In genomic region chr22:23716811-23717801, GRCh38 we compare ENCODE assay signal across 9 cellular contexts. TPM values are rescaled to one million over a fixed set of nuclear protein-coding genes. Genes with fewer than 3 reads are reported as not detected.
DNase-seq lines count a peak whose midpoint lies in the region; ATAC-seq and TF ChIP-seq lines count a peak whose summit lies in the region.
"Had no signal": no experiment of that assay in that cellular context is flagged by ENCODE, and none has a peak within 500 bp of the region (broad histone marks: within the 10 kb centered on the region; RNA-seq: fewer than 3 reads in every experiment).

No MANE protein-coding gene starts in this region.

- peak overlapping the region; percentile 51 for H2BK5ac ChIP-seq in IMR-90 (ENCODE audit: low read depth, low read length, poor library complexity, severe bottlenecking)

- ATAC-seq in GM19438 (IDR thresholded peaks at IDR 0.05; ENCODE audit: low read depth, unreplicated experiment) = peak; percentile 67
- peak; percentile 98 for ATAC-seq in IMR-90 (ENCODE audit: low read depth)
- peak; percentile 94 for ATAC-seq in PC-3
- ATAC-seq in esophagus mucosa = peak; percentile 86

- H3K23ac ChIP-seq in IMR-90 (ENCODE audit: low read depth, low read length) = no peak overlapping the region

- peak overlapping the region; percentile 92 to 97 for H4K8ac ChIP-seq in IMR-90 (ENCODE audit: low read depth in 2 of 2, low read length in 2 of 2)

- H3K27me3 ChIP-seq in IMR-90 (ENCODE audit: control insufficient read depth, insufficient read depth, low read length) = no peaks in the 10 kb centered on the region
- H3K27me3 ChIP-seq in PC-3 (ENCODE audit: low read length) = no peaks in the 10 kb centered on the region
- no peaks in the 10 kb centered on the region for H3K27me3 ChIP-seq in mucosa of stomach (ENCODE audit: control insufficient read depth, insufficient read depth, low read length)

- H2AFZ ChIP-seq in IMR-90 (replicated peaks; ENCODE audit: low read length, poor library complexity) = peak overlapping the region; percentile 100
- peak overlapping the region; percentile 96 for H2AFZ ChIP-seq in PC-3 (ENCODE audit: low read length)

- H3K4ac ChIP-seq in IMR-90 (ENCODE audit: low read depth, low read length) = peak overlapping the region; percentile 91

- in situ Hi-C loops in IMR-90 (cut with MboI; ENCODE audit: low sequenced_read_pairs) = no loop called here

- TF ChIP-seq RAD21 in IMR-90 (IDR thresholded peaks at IDR 0.05; ENCODE audit: low read length) = no peak

- H3K79me1 ChIP-seq in IMR-90 (ENCODE audit: low read depth in 1 of 2, low read length in 2 of 2) = peaks cover 10 to 27% of the 10 kb centered on the region in 2 experiments

- peak overlapping the region; percentile 97 for H2AK9ac ChIP-seq in IMR-90 (replicated peaks; ENCODE audit: low read depth, low read length, poor library complexity)

- H2BK15ac ChIP-seq in IMR-90 (ENCODE audit: low read depth, low read length) = no peak overlapping the region; the same call in 2 of the 3 replicates

- H3K9ac ChIP-seq in IMR-90 (ENCODE audit: low read depth, low read length) (peak overlapping the region; percentile 63), PC-3 (ENCODE audit: low read length) (peak overlapping the region; percentile 87), mucosa of stomach (ENCODE audit: low read length) (peak overlapping the region; percentile 77)

- H3K27ac ChIP-seq in C4-2B (peak overlapping the region; percentile 84), IMR-90 (ENCODE audit: insufficient read depth, low read length) (peak overlapping the region; percentile 65), PC-3 (ENCODE audit: low read length) (no peak overlapping the region)

- H4K20me1 ChIP-seq in IMR-90 (ENCODE audit: insufficient read depth, low read length) (no peaks in the 10 kb centered on the region), PC-3 (ENCODE audit: low read length) (no peaks in the 10 kb centered on the region)

- peak; percentile 62; the same call in 1 of the 2 replicates for TF ChIP-seq POLR2A in IMR-90 (IDR thresholded peaks at IDR 0.05; ENCODE audit: low read depth, low read length)

- H3K79me2 ChIP-seq in PC-3 (ENCODE audit: low read length) = peaks cover 14% of the 10 kb centered on the region

- intact Hi-C loops in IMR-90 (cut with micrococcal nuclease) (no loop called here), PC-3 (cut with micrococcal nuclease) (no loop called here)

- DNase-seq in IMR-90 (peak; percentile 85), PC-3 (peak; percentile 76)
- DNase-seq in activated T-cell treated with anti-CD3 and anti-CD28 coated beads, Interleukin-2, amount 50 U/mL, for 48 hours = peak; percentile 89 to 90
- peak; percentile 52 to 56 for DNase-seq in stimulated activated CD8-positive, alpha-beta memory T cell treated with anti-CD3 and anti-CD28 coated beads, Interleukin-4, amount 100 ng/mL, for 4 hours (ENCODE audit: low read depth in 2 of 2, low spot score in 1 of 2)

- peak overlapping the region; percentile 73 for H3K4me3 ChIP-seq in IMR-90 (ENCODE audit: insufficient read depth, low read depth, low read length)
- peak overlapping the region; percentile 88 for H3K4me3 ChIP-seq in PC-3 (ENCODE audit: low read length)
- H3K4me3 ChIP-seq in mucosa of stomach (ENCODE audit: low read length) = peak overlapping the region; percentile 44

- CTCF ChIA-PET in IMR-90 (lab: Yijun Ruan, JAX) (no interaction called here), PC-3 (lab: Charles Lee) (no interaction called here)

- H3K9me1 ChIP-seq in IMR-90 (ENCODE audit: insufficient read depth, low read length) = peaks cover 13% of the 10 kb centered on the region

- H3K36me3 ChIP-seq in IMR-90 (ENCODE audit: control insufficient read depth, insufficient read depth, low read length) (peaks cover 14% of the 10 kb centered on the region), PC-3 (ENCODE audit: low read depth, low read length) (no peaks in the 10 kb centered on the region), mucosa of stomach (ENCODE audit: control insufficient read depth, insufficient read depth, low read length) (no peaks in the 10 kb centered on the region)

- H3F3A ChIP-seq in PC-3 (ENCODE audit: low read length, unreplicated experiment) = no peaks in the 10 kb centered on the region

- WGBS in IMR-90 (ENCODE audit: extremely low coverage in 2 of 2, insufficient read length in 1 of 2), 2 experiments = 6% methylated on average over 34 of the region's 84 CpGs; no CpG with 5 or more reads in 1 of the 2 experiments

- dilution Hi-C loops in IMR-90 (cut with HindIII; ENCODE audit: low sequenced_read_pairs, unreplicated experiment) = no loop called here

- H4K5ac ChIP-seq in IMR-90 (ENCODE audit: low read depth, low read length) = peak overlapping the region; percentile 97

- H3K4me1 ChIP-seq in IMR-90 (ENCODE audit: control insufficient read depth, insufficient read depth, low read length) (0 out of 2 replicates have a peak, but pooled peaks cover 5% of the 10 kb centered on the region), PC-3 (ENCODE audit: insufficient read depth, low read length) (no peaks in the 10 kb centered on the region; the same call in 1 of the 2 replicates), mucosa of stomach (ENCODE audit: control insufficient read depth, insufficient read depth, low read length) (peaks cover 7% of the 10 kb centered on the region)

- H2AK5ac ChIP-seq in IMR-90 (ENCODE audit: low read depth, low read length) = 0 out of 2 replicates have a peak overlapping the region, but pooled peaks have one; percentile 20

- peak overlapping the region; percentile 89 for H4K91ac ChIP-seq in IMR-90 (ENCODE audit: insufficient read depth, low read depth, low read length)

- peak overlapping the region; percentile 79; the same call in 1 of the 2 replicates for H2BK120ac ChIP-seq in IMR-90 (ENCODE audit: low read depth, low read length)

- TF ChIP-seq CTCF in C4-2B (conservative IDR thresholded peaks at IDR 0.05) = no peak
- TF ChIP-seq CTCF in IMR-90 (conservative IDR thresholded peaks at IDR 0.05; ENCODE audit: low read depth, low read length) = no peak
- TF ChIP-seq CTCF in PC-3 (conservative IDR thresholded peaks at IDR 0.05; ENCODE audit: low read depth, low read length) = no peak

- POLR2A ChIA-PET in IMR-90 (lab: Charles Lee; ENCODE audit: unreplicated experiment) (interaction anchor here (0.6 kb wide), 1 partner anchor 140 kb away, joined by 7 read pairs; no protein-coding TSS in a partner anchor), PC-3 (lab: Charles Lee; ENCODE audit: unreplicated experiment) (no interaction called here)

- no peaks in the 10 kb centered on the region for H3K9me3 ChIP-seq in IMR-90 (ENCODE audit: control insufficient read depth, insufficient read depth, low read length)
- H3K9me3 ChIP-seq in PC-3 (ENCODE audit: low read length) = no peaks in the 10 kb centered on the region
- H3K9me3 ChIP-seq in mucosa of stomach (ENCODE audit: control insufficient read depth, low read length) = no peaks in the 10 kb centered on the region

- H3K14ac ChIP-seq in IMR-90 (replicated peaks; ENCODE audit: low read depth, low read length) = peak overlapping the region; percentile 92

- no peaks in the 10 kb centered on the region for H3K9me2 ChIP-seq in PC-3 (replicated peaks; ENCODE audit: low read length)

- peak overlapping the region; percentile 68; the same call in 1 of the 2 replicates for H3K56ac ChIP-seq in IMR-90 (ENCODE audit: extremely low read depth, insufficient read depth, low read length)

- no TSS peak for BruUV-seq in IMR-90 (replicated peaks; lab: Mats Ljungman, UMichigan)
- TSS peak; percentile 55 for BruUV-seq in PC-3 (replicated peaks; lab: Mats Ljungman, UMichigan)

- H3K18ac ChIP-seq in IMR-90 (ENCODE audit: low read depth, low read length) = peak overlapping the region; percentile 36; the same call in 1 of the 2 replicates

- peak overlapping the region; percentile 76; the same call in 1 of the 2 replicates for H2BK20ac ChIP-seq in IMR-90 (ENCODE audit: low read depth, low read length)

- peak overlapping the region; percentile 81 for H3K4me2 ChIP-seq in IMR-90 (ENCODE audit: low read depth, low read length)
- peak overlapping the region; percentile 91 for H3K4me2 ChIP-seq in PC-3 (ENCODE audit: low read length)

TF ChIP-seq in IMR-90, 13 proteins besides CTCF, POLR2A, EP300 and RAD21 (continues in another document):
- peak; percentile 96 for TF ChIP-seq BHLHE40 (IDR thresholded peaks at IDR 0.05; ENCODE audit: low read depth, low read length)
- no peak for TF ChIP-seq MAFK (IDR thresholded peaks at IDR 0.05; ENCODE audit: low read depth, low read length)
- TF ChIP-seq SMC3 (IDR thresholded peaks at IDR 0.05; ENCODE audit: low read depth, low read length) = peak; percentile 2; the same call in 1 of the 2 replicates

RNA-seq across cellular contexts. Expression of gene RGL4, which starts 26.3 kb away (rescaled TPM):
- total RNA-seq in IMR-90 (2012; rRNA removed) = not detected in 2 replicates
- polyA plus RNA-seq in IMR-90 (2012; rRNA removed) = not detected in 2 replicates
- polyA plus RNA-seq in IMR-90 (2012; cell fraction: cytosol; rRNA removed) = not detected in 2 replicates
- polyA plus RNA-seq in IMR-90 (2012; cell fraction: nucleus; rRNA removed; ENCODE audit: low replicate concordance) = not detected in 2 replicates
- not detected in 2 replicates for total RNA-seq in PC-3 (2014; rRNA removed)
- not detected for total RNA-seq in esophagus mucosa

RNA-seq across cellular contexts. Expression of gene ZNF70, which starts 33.8 kb away (rescaled TPM):
- total RNA-seq in IMR-90 (2012; rRNA removed) = 3.9 and 4.3 TPM in 2 replicates
- polyA plus RNA-seq in IMR-90 (2012; rRNA removed) = 1.8 and 2.3 TPM in 2 replicates
- polyA plus RNA-seq in IMR-90 (2012; cell fraction: cytosol; rRNA removed) = 0.92 and 1.1 TPM in 2 replicates
- 2.0 and 2.7 TPM in 2 replicates for polyA plus RNA-seq in IMR-90 (2012; cell fraction: nucleus; rRNA removed; ENCODE audit: low replicate concordance)
- 2.3 and 3.7 TPM in 2 replicates for total RNA-seq in PC-3 (2014; rRNA removed)
- total RNA-seq in esophagus mucosa = 1.4 TPM

RNA-seq across cellular contexts. Expression of gene VPREB3, which starts 37.1 kb away (rescaled TPM):
- total RNA-seq in IMR-90 (2012; rRNA removed) (not detected in 2 replicates), PC-3 (2014; rRNA removed) (0.77 TPM in 1 of 2 replicates, not detected in the other), esophagus mucosa (0.84 TPM)
- polyA plus RNA-seq in IMR-90 (2012; rRNA removed) = not detected in 2 replicates
- polyA plus RNA-seq in IMR-90 (2012; cell fraction: cytosol; rRNA removed) = not detected in 2 replicates
- polyA plus RNA-seq in IMR-90 (2012; cell fraction: nucleus; rRNA removed; ENCODE audit: low replicate concordance) = not detected in 2 replicates
- total RNA-seq: activated CD8-positive, alpha-beta memory T cell treated with anti-CD3 and anti-CD28 coated beads for 36 hours had no signal

RNA-seq across cellular contexts. Expression of gene C22orf15, which starts 45.7 kb away (rescaled TPM):
- 1.7 and 2.3 TPM in 2 replicates for total RNA-seq in IMR-90 (2012; rRNA removed)
- polyA plus RNA-seq in IMR-90 (2012; rRNA removed) = 3.1 and 3.5 TPM in 2 replicates
- 4.2 and 4.6 TPM in 2 replicates for polyA plus RNA-seq in IMR-90 (2012; cell fraction: cytosol; rRNA removed)
- polyA plus RNA-seq in IMR-90 (2012; cell fraction: nucleus; rRNA removed; ENCODE audit: low replicate concordance) = 7.1 and 11.0 TPM in 2 replicates
- not detected in 2 replicates for total RNA-seq in PC-3 (2014; rRNA removed)
- total RNA-seq in esophagus mucosa = not detected

RNA-seq across cellular contexts. Expression of gene CHCHD10, which starts 50.7 kb away (rescaled TPM):
- total RNA-seq in IMR-90 (2012; rRNA removed) (1.4 and 2.2 TPM in 2 replicates), PC-3 (2014; rRNA removed) (52.2 and 98.1 TPM in 2 replicates), esophagus mucosa (124 TPM)
- 10.8 and 11.2 TPM in 2 replicates for polyA plus RNA-seq in IMR-90 (2012; rRNA removed)
- 3.3 and 4.8 TPM in 2 replicates for polyA plus RNA-seq in IMR-90 (2012; cell fraction: cytosol; rRNA removed)
- polyA plus RNA-seq in IMR-90 (2012; cell fraction: nucleus; rRNA removed; ENCODE audit: low replicate concordance) = 1.6 and 4.7 TPM in 2 replicates
